Comparison of ENCODE assay signal across 10 cellular contexts in genomic region chr22:35541254-35541748, GRCh38. TPM values are rescaled to one million over a fixed set of nuclear protein-coding genes. Genes with fewer than 3 reads are reported as not detected.
DNase-seq lines count a peak whose midpoint lies in the region; ATAC-seq and TF ChIP-seq lines count a peak whose summit lies in the region.
"Had no signal": no experiment of that assay in that cellular context is flagged by ENCODE, and none has a peak within 500 bp of the region (broad histone marks: within the 10 kb centered on the region; RNA-seq: fewer than 3 reads in every experiment).

No MANE protein-coding gene starts in this region.

- H3K27me3 Mint-ChIP-seq in natural killer cell (ENCODE audit: low read depth in 2 of 2), result peaks cover 14 to 25% of the 10 kb centered on the region in 2 donors
- peaks cover 22 to 26% of the 10 kb centered on the region in 2 donors for H3K27me3 Mint-ChIP-seq in natural killer cell treated with Interleukin-12 subunit alpha and Interleukin-12 subunit beta and Interleukin-15 and Interleukin-18, amount 100 ng/mL, for 72 hours

- H3K9ac ChIP-seq in muscle layer of colon (ENCODE audit: low read length), result peak overlapping the region; percentile 54

- no peaks in the 10 kb centered on the region for H3K9me3 Mint-ChIP-seq in natural killer cell
- no peaks in the 10 kb centered on the region for H3K9me3 Mint-ChIP-seq in natural killer cell treated with Interleukin-12 subunit alpha and Interleukin-12 subunit beta and Interleukin-15 and Interleukin-18, amount 100 ng/mL, for 72 hours

- peaks cover 14% of the 10 kb centered on the region for H3K4me1 ChIP-seq in effector memory CD4-positive, alpha-beta T cell (ENCODE audit: control insufficient read depth, insufficient read depth, low read length, poor library complexity, severe bottlenecking)
- H3K4me1 ChIP-seq in muscle layer of colon (ENCODE audit: insufficient read depth, low read length), result peaks cover 40% of the 10 kb centered on the region

- peak overlapping the region; percentile 48 for H3K4me3 ChIP-seq in effector memory CD4-positive, alpha-beta T cell (ENCODE audit: insufficient read depth, low read depth, low read length, poor library complexity, severe bottlenecking)
- peak overlapping the region; percentile 71 to 78 for H3K4me3 ChIP-seq in muscle layer of colon (ENCODE audit: low read depth in 1 of 2, low read length in 2 of 2)
- no peak overlapping the region for H3K4me3 ChIP-seq in lower leg skin (ENCODE audit: low read depth, poor library complexity, severe bottlenecking)

- ATAC-seq in natural killer cell (no peak), HG03378 (IDR thresholded peaks at IDR 0.05; ENCODE audit: unreplicated experiment) (no peak), GM21619 (IDR thresholded peaks at IDR 0.05; ENCODE audit: unreplicated experiment) (no peak)
- ATAC-seq in natural killer cell treated with Interleukin-12 subunit alpha and Interleukin-12 subunit beta and Interleukin-15 and Interleukin-18, amount 100 ng/mL, for 72 hours, result no peak

- no peak overlapping the region for H3K27ac ChIP-seq in effector memory CD4-positive, alpha-beta T cell (ENCODE audit: insufficient read depth, low read length, poor library complexity, severe bottlenecking)
- peak overlapping the region; percentile 27 for H3K27ac ChIP-seq in muscle layer of colon (ENCODE audit: low read depth, low read length)

- TF ChIP-seq POLR2A in lower leg skin (IDR thresholded peaks at IDR 0.05), result no peak

- H3K27ac Mint-ChIP-seq in natural killer cell, result no peak overlapping the region
- H3K27ac Mint-ChIP-seq in natural killer cell treated with Interleukin-12 subunit alpha and Interleukin-12 subunit beta and Interleukin-15 and Interleukin-18, amount 100 ng/mL, for 72 hours, result no peak overlapping the region

- intact Hi-C loops in natural killer cell (cut with micrococcal nuclease), result no loop called here
- intact Hi-C loops in lower leg skin (cut with DNase I; ENCODE audit: low total_unique reads), result no loop called here

- H3K27me3 ChIP-seq in effector memory CD4-positive, alpha-beta T cell (replicated peaks; ENCODE audit: control insufficient read depth, insufficient read depth, low read length, poor library complexity, severe bottlenecking), result peaks cover 19% of the 10 kb centered on the region
- no peaks in the 10 kb centered on the region for H3K27me3 ChIP-seq in muscle layer of colon (ENCODE audit: control insufficient read depth in 1 of 2, insufficient read depth in 2 of 2, low read length in 2 of 2)
- H3K27me3 ChIP-seq: MG63 had no signal

- TF ChIP-seq CTCF in natural killer cell (IDR thresholded peaks at IDR 0.05), result no peak
- TF ChIP-seq CTCF in lower leg skin (IDR thresholded peaks at IDR 0.05), result no peak

- DNase-seq in natural killer cell, result no peak
- DNase-seq in natural killer cell treated with Interleukin-12 subunit alpha and Interleukin-12 subunit beta and Interleukin-15 and Interleukin-18, amount 100 ng/mL, for 72 hours (ENCODE audit: low spot score), result no peak
- DNase-seq in effector memory CD4-positive, alpha-beta T cell, result no peak
- no peak for DNase-seq in retina
- DNase-seq in lower leg skin (ENCODE audit: low spot score in 2 of 2), result no peak
- DNase-seq: midbrain had no signal

- H3K4me1 Mint-ChIP-seq in natural killer cell, result peaks cover 7 to 23% of the 10 kb centered on the region in 2 donors
- peaks cover 13 to 15% of the 10 kb centered on the region in 2 donors for H3K4me1 Mint-ChIP-seq in natural killer cell treated with Interleukin-12 subunit alpha and Interleukin-12 subunit beta and Interleukin-15 and Interleukin-18, amount 100 ng/mL, for 72 hours (ENCODE audit: low read depth in 2 of 2)

- no peaks in the 10 kb centered on the region for H3K9me3 ChIP-seq in effector memory CD4-positive, alpha-beta T cell (ENCODE audit: control insufficient read depth, low read length)
- no peaks in the 10 kb centered on the region for H3K9me3 ChIP-seq in muscle layer of colon (ENCODE audit: low read length)
- H3K9me3 ChIP-seq: MG63 had no signal

- 3 to 7% methylated on average over 16 to 22 of the region's 28 CpGs for WGBS in lower leg skin, 2 donors

- H3K36me3 ChIP-seq in effector memory CD4-positive, alpha-beta T cell (ENCODE audit: control insufficient read depth, insufficient read depth, low read length), result no peaks in the 10 kb centered on the region
- no peaks in the 10 kb centered on the region for H3K36me3 ChIP-seq in muscle layer of colon (ENCODE audit: insufficient read depth, low read length)
- H3K36me3 ChIP-seq: MG63 had no signal

- H3K4me3 Mint-ChIP-seq in natural killer cell, result peak overlapping the region; percentile 41
- H3K4me3 Mint-ChIP-seq in natural killer cell treated with Interleukin-12 subunit alpha and Interleukin-12 subunit beta and Interleukin-15 and Interleukin-18, amount 100 ng/mL, for 72 hours, result no peak overlapping the region

- H3K36me3 Mint-ChIP-seq in natural killer cell, result no peaks in the 10 kb centered on the region
- H3K36me3 Mint-ChIP-seq in natural killer cell treated with Interleukin-12 subunit alpha and Interleukin-12 subunit beta and Interleukin-15 and Interleukin-18, amount 100 ng/mL, for 72 hours, result peaks cover 5% of the 10 kb centered on the region

RNA-seq across cellular contexts. Expression of gene RASD2, which starts 0.7 kb away (rescaled TPM):
- total RNA-seq in natural killer cell (under 1 TPM; 0.20 to 0.64 (median 0.20) TPM), lower leg skin (1 to 10 TPM in 2 of 4 donors, under 1 TPM in 2; 0.27 to 3.2 (median 1.4) TPM)
- under 1 TPM in 1 of 2 donors, not detected in 1; 0.07 TPM for total RNA-seq in natural killer cell treated with Interleukin-12 subunit alpha and Interleukin-12 subunit beta and Interleukin-15 and Interleukin-18, amount 100 ng/mL, for 72 hours
